Comparison of ENCODE assay signal across 3 cellular contexts in genomic region chr7:11456574-11456973, GRCh38.
"Had no signal": no experiment of that assay in that cellular context is flagged by ENCODE, and none has a peak within 500 bp of the region (broad histone marks: within the 10 kb centered on the region; RNA-seq: fewer than 3 reads in every experiment).

No MANE protein-coding gene starts in this region.

- H3K4me3 ChIP-seq: GM12878 had no signal

- DNase-seq: GDM1, GF-D8 had no signal

- ATAC-seq: GM12878 had no signal
